1 cellular context compared by ENCODE assay signal in the genomic region with DNA sequence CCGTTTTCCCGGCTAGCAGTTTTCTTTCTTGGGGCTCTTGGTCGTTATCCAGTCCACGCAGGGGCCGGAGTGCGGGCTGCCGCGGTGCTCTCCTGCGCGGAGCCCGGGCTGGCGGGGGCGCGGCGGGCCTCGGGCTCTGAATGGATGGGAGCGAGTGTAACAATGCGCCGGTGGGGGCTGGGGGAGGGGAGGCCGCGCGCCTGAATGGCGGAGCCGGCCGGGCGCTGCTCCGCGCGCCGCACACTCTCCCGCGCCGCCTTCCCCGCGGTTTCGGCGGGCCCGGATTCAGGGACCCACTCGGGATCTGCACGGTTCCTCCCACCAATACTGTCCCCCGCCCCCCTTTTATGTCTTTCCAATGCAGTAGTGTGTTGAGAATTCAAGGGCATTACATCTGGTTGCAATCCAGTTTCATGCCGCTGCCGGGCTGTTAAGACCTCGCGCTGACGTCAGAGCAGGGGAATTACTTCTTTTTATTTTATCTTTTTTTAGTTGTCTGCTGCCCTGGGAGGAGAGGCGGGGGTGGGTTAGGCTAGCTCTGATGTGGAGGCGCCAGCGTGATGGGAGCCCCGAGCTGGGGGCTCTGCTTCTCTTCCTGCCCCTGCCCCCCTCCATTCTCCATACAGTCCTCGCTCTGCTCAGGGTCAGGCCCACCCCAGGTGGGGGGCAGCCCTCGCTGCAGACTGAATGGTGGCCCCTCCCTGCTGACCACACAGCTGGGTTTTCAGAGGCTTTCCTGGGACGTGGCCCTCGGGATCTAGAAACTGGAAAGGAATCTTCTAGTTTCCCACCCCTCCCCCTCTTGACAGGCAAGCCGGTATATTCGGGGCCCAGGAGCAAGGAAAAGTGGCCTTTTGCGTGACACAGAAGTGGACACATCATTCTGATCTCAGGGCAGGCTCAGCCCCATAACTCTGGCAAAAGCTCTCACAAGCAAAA.
TF ChIP-seq lines count a peak whose summit lies in the region.

No MANE protein-coding gene starts in this region.

TF ChIP-seq in HepG2, 621 proteins besides CTCF, POLR2A, EP300 and RAD21 (continued from another document and continues in another):
- TF ChIP-seq, protein P1, sequence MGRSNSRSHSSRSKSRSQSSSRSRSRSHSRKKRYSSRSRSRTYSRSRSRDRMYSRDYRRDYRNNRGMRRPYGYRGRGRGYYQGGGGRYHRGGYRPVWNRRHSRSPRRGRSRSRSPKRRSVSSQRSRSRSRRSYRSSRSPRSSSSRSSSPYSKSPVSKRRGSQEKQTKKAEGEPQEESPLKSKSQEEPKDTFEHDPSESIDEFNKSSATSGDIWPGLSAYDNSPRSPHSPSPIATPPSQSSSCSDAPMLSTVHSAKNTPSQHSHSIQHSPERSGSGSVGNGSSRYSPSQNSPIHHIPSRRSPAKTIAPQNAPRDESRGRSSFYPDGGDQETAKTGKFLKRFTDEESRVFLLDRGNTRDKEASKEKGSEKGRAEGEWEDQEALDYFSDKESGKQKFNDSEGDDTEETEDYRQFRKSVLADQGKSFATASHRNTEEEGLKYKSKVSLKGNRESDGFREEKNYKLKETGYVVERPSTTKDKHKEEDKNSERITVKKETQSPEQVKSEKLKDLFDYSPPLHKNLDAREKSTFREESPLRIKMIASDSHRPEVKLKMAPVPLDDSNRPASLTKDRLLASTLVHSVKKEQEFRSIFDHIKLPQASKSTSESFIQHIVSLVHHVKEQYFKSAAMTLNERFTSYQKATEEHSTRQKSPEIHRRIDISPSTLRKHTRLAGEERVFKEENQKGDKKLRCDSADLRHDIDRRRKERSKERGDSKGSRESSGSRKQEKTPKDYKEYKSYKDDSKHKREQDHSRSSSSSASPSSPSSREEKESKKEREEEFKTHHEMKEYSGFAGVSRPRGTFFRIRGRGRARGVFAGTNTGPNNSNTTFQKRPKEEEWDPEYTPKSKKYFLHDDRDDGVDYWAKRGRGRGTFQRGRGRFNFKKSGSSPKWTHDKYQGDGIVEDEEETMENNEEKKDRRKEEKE (IDR thresholded peaks at IDR 0.05), result no peak
- no peak for TF ChIP-seq TOPORS (CRISPR knock-in tag; IDR thresholded peaks at IDR 0.05)
- no peak for TF ChIP-seq RARA (CRISPR knock-in tag; IDR thresholded peaks at IDR 0.05)
- no peak for TF ChIP-seq CENPT (CRISPR knock-in tag; IDR thresholded peaks at IDR 0.05; ENCODE audit: low read depth)
- no peak for TF ChIP-seq SETDB1 (CRISPR knock-in tag; IDR thresholded peaks at IDR 0.05; ENCODE audit: borderline replicate concordance)
- TF ChIP-seq, protein P2, sequence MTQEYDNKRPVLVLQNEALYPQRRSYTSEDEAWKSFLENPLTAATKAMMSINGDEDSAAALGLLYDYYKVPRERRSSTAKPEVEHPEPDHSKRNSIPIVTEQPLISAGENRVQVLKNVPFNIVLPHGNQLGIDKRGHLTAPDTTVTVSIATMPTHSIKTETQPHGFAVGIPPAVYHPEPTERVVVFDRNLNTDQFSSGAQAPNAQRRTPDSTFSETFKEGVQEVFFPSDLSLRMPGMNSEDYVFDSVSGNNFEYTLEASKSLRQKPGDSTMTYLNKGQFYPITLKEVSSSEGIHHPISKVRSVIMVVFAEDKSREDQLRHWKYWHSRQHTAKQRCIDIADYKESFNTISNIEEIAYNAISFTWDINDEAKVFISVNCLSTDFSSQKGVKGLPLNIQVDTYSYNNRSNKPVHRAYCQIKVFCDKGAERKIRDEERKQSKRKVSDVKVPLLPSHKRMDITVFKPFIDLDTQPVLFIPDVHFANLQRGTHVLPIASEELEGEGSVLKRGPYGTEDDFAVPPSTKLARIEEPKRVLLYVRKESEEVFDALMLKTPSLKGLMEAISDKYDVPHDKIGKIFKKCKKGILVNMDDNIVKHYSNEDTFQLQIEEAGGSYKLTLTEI (CRISPR knock-in tag; conservative IDR thresholded peaks at IDR 0.05), result no peak
- TF ChIP-seq SAFB2 (CRISPR knock-in tag; IDR thresholded peaks at IDR 0.05; ENCODE audit: borderline replicate concordance, low read depth), result no peak
- no peak for TF ChIP-seq ZNF724P (CRISPR knock-in tag; IDR thresholded peaks at IDR 0.05; ENCODE audit: borderline replicate concordance)
- no peak for TF ChIP-seq ARID2 (CRISPR knock-in tag; IDR thresholded peaks at IDR 0.05; ENCODE audit: borderline replicate concordance)
- no peak for TF ChIP-seq ZNF776 (CRISPR knock-in tag; IDR thresholded peaks at IDR 0.05)
- TF ChIP-seq CC2D1A (CRISPR knock-in tag; IDR thresholded peaks at IDR 0.05), result no peak
- TF ChIP-seq HCFC1 (IDR thresholded peaks at IDR 0.05; ENCODE audit: low read depth, low read length), result no peak
- TF ChIP-seq, protein P3, sequence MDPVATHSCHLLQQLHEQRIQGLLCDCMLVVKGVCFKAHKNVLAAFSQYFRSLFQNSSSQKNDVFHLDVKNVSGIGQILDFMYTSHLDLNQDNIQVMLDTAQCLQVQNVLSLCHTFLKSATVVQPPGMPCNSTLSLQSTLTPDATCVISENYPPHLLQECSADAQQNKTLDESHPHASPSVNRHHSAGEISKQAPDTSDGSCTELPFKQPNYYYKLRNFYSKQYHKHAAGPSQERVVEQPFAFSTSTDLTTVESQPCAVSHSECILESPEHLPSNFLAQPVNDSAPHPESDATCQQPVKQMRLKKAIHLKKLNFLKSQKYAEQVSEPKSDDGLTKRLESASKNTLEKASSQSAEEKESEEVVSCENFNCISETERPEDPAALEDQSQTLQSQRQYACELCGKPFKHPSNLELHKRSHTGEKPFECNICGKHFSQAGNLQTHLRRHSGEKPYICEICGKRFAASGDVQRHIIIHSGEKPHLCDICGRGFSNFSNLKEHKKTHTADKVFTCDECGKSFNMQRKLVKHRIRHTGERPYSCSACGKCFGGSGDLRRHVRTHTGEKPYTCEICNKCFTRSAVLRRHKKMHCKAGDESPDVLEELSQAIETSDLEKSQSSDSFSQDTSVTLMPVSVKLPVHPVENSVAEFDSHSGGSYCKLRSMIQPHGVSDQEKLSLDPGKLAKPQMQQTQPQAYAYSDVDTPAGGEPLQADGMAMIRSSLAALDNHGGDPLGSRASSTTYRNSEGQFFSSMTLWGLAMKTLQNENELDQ (CRISPR knock-in tag; IDR thresholded peaks at IDR 0.05; ENCODE audit: borderline replicate concordance), result no peak
- no peak for TF ChIP-seq NONO (IDR thresholded peaks at IDR 0.05)
- no peak for TF ChIP-seq NONO (CRISPR knock-in tag; conservative IDR thresholded peaks at IDR 0.05)
- no peak for TF ChIP-seq RAD51 (IDR thresholded peaks at IDR 0.05; ENCODE audit: borderline replicate concordance)
- TF ChIP-seq, protein P4, sequence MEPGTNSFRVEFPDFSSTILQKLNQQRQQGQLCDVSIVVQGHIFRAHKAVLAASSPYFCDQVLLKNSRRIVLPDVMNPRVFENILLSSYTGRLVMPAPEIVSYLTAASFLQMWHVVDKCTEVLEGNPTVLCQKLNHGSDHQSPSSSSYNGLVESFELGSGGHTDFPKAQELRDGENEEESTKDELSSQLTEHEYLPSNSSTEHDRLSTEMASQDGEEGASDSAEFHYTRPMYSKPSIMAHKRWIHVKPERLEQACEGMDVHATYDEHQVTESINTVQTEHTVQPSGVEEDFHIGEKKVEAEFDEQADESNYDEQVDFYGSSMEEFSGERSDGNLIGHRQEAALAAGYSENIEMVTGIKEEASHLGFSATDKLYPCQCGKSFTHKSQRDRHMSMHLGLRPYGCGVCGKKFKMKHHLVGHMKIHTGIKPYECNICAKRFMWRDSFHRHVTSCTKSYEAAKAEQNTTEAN (CRISPR knock-in tag; conservative IDR thresholded peaks at IDR 0.05), result no peak
- TF ChIP-seq, protein P5, sequence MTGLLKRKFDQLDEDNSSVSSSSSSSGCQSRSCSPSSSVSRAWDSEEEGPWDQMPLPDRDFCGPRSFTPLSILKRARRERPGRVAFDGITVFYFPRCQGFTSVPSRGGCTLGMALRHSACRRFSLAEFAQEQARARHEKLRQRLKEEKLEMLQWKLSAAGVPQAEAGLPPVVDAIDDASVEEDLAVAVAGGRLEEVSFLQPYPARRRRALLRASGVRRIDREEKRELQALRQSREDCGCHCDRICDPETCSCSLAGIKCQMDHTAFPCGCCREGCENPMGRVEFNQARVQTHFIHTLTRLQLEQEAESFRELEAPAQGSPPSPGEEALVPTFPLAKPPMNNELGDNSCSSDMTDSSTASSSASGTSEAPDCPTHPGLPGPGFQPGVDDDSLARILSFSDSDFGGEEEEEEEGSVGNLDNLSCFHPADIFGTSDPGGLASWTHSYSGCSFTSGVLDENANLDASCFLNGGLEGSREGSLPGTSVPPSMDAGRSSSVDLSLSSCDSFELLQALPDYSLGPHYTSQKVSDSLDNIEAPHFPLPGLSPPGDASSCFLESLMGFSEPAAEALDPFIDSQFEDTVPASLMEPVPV (CRISPR knock-in tag; IDR thresholded peaks at IDR 0.05), result 0 out of 2 replicates have a peak, but pooled peaks have one; percentile 1
- no peak for TF ChIP-seq ZNF761 (CRISPR knock-in tag; conservative IDR thresholded peaks at IDR 0.05)
- TF ChIP-seq YY1 (IDR thresholded peaks at IDR 0.05; ENCODE audit: insufficient read depth, insufficient replicate concordance, low read depth, low read length), result peak; percentile 70
- no peak for TF ChIP-seq TCF12 (IDR thresholded peaks at IDR 0.05)
- no peak for TF ChIP-seq TCF12 (CRISPR knock-in tag; IDR thresholded peaks at IDR 0.05)
- no peak for TF ChIP-seq ZBTB1 (CRISPR knock-in tag; IDR thresholded peaks at IDR 0.05; ENCODE audit: borderline replicate concordance)
- no peak for TF ChIP-seq CENPX (CRISPR knock-in tag; IDR thresholded peaks at IDR 0.05)
- TF ChIP-seq, protein P6, sequence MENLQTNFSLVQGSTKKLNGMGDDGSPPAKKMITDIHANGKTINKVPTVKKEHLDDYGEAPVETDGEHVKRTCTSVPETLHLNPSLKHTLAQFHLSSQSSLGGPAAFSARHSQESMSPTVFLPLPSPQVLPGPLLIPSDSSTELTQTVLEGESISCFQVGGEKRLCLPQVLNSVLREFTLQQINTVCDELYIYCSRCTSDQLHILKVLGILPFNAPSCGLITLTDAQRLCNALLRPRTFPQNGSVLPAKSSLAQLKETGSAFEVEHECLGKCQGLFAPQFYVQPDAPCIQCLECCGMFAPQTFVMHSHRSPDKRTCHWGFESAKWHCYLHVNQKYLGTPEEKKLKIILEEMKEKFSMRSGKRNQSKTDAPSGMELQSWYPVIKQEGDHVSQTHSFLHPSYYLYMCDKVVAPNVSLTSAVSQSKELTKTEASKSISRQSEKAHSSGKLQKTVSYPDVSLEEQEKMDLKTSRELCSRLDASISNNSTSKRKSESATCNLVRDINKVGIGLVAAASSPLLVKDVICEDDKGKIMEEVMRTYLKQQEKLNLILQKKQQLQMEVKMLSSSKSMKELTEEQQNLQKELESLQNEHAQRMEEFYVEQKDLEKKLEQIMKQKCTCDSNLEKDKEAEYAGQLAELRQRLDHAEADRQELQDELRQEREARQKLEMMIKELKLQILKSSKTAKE (CRISPR knock-in tag; IDR thresholded peaks at IDR 0.05; ENCODE audit: borderline replicate concordance), result no peak
- TF ChIP-seq PTBP1 (IDR thresholded peaks at IDR 0.05; ENCODE audit: low read depth, low read length, poor library complexity, severe bottlenecking), result no peak
- TF ChIP-seq ZNF615 (CRISPR knock-in tag; IDR thresholded peaks at IDR 0.05; ENCODE audit: borderline replicate concordance), result no peak
- TF ChIP-seq, protein P7, sequence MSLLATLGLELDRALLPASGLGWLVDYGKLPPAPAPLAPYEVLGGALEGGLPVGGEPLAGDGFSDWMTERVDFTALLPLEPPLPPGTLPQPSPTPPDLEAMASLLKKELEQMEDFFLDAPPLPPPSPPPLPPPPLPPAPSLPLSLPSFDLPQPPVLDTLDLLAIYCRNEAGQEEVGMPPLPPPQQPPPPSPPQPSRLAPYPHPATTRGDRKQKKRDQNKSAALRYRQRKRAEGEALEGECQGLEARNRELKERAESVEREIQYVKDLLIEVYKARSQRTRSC (CRISPR knock-in tag; IDR thresholded peaks at IDR 0.05; ENCODE audit: low read depth), result no peak
- TF ChIP-seq ZKSCAN8 (CRISPR knock-in tag; IDR thresholded peaks at IDR 0.05; ENCODE audit: borderline replicate concordance), result no peak
- no peak for TF ChIP-seq MYNN (CRISPR knock-in tag; IDR thresholded peaks at IDR 0.05; ENCODE audit: low read depth)
- TF ChIP-seq, protein P8, sequence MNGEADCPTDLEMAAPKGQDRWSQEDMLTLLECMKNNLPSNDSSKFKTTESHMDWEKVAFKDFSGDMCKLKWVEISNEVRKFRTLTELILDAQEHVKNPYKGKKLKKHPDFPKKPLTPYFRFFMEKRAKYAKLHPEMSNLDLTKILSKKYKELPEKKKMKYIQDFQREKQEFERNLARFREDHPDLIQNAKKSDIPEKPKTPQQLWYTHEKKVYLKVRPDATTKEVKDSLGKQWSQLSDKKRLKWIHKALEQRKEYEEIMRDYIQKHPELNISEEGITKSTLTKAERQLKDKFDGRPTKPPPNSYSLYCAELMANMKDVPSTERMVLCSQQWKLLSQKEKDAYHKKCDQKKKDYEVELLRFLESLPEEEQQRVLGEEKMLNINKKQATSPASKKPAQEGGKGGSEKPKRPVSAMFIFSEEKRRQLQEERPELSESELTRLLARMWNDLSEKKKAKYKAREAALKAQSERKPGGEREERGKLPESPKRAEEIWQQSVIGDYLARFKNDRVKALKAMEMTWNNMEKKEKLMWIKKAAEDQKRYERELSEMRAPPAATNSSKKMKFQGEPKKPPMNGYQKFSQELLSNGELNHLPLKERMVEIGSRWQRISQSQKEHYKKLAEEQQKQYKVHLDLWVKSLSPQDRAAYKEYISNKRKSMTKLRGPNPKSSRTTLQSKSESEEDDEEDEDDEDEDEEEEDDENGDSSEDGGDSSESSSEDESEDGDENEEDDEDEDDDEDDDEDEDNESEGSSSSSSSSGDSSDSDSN (CRISPR knock-in tag; IDR thresholded peaks at IDR 0.05), result 0 out of 2 replicates have a peak, but pooled peaks have one; percentile 26
- TF ChIP-seq, protein P9, sequence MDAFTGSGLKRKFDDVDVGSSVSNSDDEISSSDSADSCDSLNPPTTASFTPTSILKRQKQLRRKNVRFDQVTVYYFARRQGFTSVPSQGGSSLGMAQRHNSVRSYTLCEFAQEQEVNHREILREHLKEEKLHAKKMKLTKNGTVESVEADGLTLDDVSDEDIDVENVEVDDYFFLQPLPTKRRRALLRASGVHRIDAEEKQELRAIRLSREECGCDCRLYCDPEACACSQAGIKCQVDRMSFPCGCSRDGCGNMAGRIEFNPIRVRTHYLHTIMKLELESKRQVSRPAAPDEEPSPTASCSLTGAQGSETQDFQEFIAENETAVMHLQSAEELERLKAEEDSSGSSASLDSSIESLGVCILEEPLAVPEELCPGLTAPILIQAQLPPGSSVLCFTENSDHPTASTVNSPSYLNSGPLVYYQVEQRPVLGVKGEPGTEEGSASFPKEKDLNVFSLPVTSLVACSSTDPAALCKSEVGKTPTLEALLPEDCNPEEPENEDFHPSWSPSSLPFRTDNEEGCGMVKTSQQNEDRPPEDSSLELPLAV (CRISPR knock-in tag; conservative IDR thresholded peaks at IDR 0.05; ENCODE audit: low read depth), result no peak
